17 cellular contexts compared by ENCODE assay signal in the genomic region with DNA sequence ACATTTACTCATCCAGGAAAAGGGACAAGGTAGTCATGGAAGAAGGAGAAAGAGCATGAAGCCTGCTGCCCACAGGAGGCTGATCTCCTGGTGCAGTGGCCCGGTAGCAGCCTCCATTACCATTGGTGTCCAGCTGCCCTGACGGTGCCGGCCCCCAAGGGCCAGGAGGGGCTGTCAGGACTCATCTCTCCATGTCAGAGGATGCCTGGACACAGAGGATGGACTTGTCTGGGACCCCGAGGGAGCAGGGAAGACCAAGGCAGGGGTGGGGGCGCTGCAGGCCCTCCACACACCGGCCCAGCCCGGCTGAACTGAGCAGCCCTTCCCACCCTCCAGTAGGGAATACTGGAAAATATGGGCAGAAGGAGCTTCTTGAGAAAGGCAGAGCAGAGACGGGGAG. TPM values are rescaled to one million over a fixed set of nuclear protein-coding genes. Genes with fewer than 3 reads are reported as not detected.
DNase-seq lines count a peak whose midpoint lies in the region; ATAC-seq and TF ChIP-seq lines count a peak whose summit lies in the region.
"Had no signal": no experiment of that assay in that cellular context is flagged by ENCODE, and none has a peak within 500 bp of the region (broad histone marks: within the 10 kb centered on the region; RNA-seq: fewer than 3 reads in every experiment).

No MANE protein-coding gene starts in this region.

- H3K27me3 Mint-ChIP-seq in natural killer cell treated with Interleukin-12 subunit alpha and Interleukin-12 subunit beta and Interleukin-15 and Interleukin-18, amount 100 ng/mL, for 72 hours = no peaks in the 10 kb centered on the region
- H3K27me3 Mint-ChIP-seq in natural killer cell (ENCODE audit: low read depth in 2 of 2) = no peaks in the 10 kb centered on the region
- peaks cover 0 to 22% (median 0%) of the 10 kb centered on the region in 5 donors for H3K27me3 Mint-ChIP-seq in naive thymus-derived CD4-positive, alpha-beta T cell
- H3K27me3 Mint-ChIP-seq: CD4-positive, alpha-beta memory T cell had no signal

- H3K27ac Mint-ChIP-seq in natural killer cell treated with Interleukin-12 subunit alpha and Interleukin-12 subunit beta and Interleukin-15 and Interleukin-18, amount 100 ng/mL, for 72 hours = no peak overlapping the region
- no peak overlapping the region for H3K27ac Mint-ChIP-seq in natural killer cell
- H3K27ac Mint-ChIP-seq in naive thymus-derived CD4-positive, alpha-beta T cell = no peak overlapping the region

- no peak for TF ChIP-seq CTCF in natural killer cell (IDR thresholded peaks at IDR 0.05)
- no peak for TF ChIP-seq CTCF in sigmoid colon (IDR thresholded peaks at IDR 0.05)
- no peak for TF ChIP-seq CTCF in mucosa of descending colon (IDR thresholded peaks at IDR 0.05)

- CTCF ChIA-PET in naive thymus-derived CD4-positive, alpha-beta T cell (lab: Charles Lee) = no interaction called here

- WGBS in sigmoid colon, 2 donors = 84 to 89% methylated on average over 8 of the region's 8 CpGs

- ATAC-seq in natural killer cell treated with Interleukin-12 subunit alpha and Interleukin-12 subunit beta and Interleukin-15 and Interleukin-18, amount 100 ng/mL, for 72 hours = peak; percentile 3 to 18
- ATAC-seq in natural killer cell = no peak
- peak; percentile 10 for ATAC-seq in naive thymus-derived CD4-positive, alpha-beta T cell
- ATAC-seq in mucosa of descending colon = no peak
- ATAC-seq: HCT116 had no signal

- no peaks in the 10 kb centered on the region for H3K9me3 ChIP-seq in naive thymus-derived CD4-positive, alpha-beta T cell (ENCODE audit: control insufficient read depth in 2 of 3, low read length in 3 of 3)
- H3K9me3 ChIP-seq in sigmoid colon = no peaks in the 10 kb centered on the region
- H3K9me3 ChIP-seq in mucosa of descending colon = no peaks in the 10 kb centered on the region

- H3K9me3 Mint-ChIP-seq in natural killer cell treated with Interleukin-12 subunit alpha and Interleukin-12 subunit beta and Interleukin-15 and Interleukin-18, amount 100 ng/mL, for 72 hours = no peaks in the 10 kb centered on the region
- H3K9me3 Mint-ChIP-seq in natural killer cell = peaks cover 2 to 3% of the 10 kb centered on the region in 2 donors
- peaks cover 0 to 11% (median 4%) of the 10 kb centered on the region in 11 donors for H3K9me3 Mint-ChIP-seq in naive thymus-derived CD4-positive, alpha-beta T cell

- no peaks in the 10 kb centered on the region for H3K27me3 ChIP-seq in naive thymus-derived CD4-positive, alpha-beta T cell (ENCODE audit: control insufficient read depth in 2 of 2, insufficient read depth in 2 of 2, low read length in 2 of 2)
- H3K27me3 ChIP-seq in sigmoid colon = no peaks in the 10 kb centered on the region

- H3K36me3 ChIP-seq in naive thymus-derived CD4-positive, alpha-beta T cell (ENCODE audit: control insufficient read depth in 2 of 3, insufficient read depth in 3 of 3, low read length in 3 of 3) = no peaks in the 10 kb centered on the region
- H3K36me3 ChIP-seq in sigmoid colon (no peaks in the 10 kb centered on the region), mucosa of descending colon (ENCODE audit: low read depth) (no peaks in the 10 kb centered on the region)

- POLR2A ChIA-PET in naive thymus-derived CD4-positive, alpha-beta T cell (lab: Charles Lee) = no interaction called here

- no peak overlapping the region for H3K4me3 ChIP-seq in naive thymus-derived CD4-positive, alpha-beta T cell (ENCODE audit: low read length)
- H3K4me3 ChIP-seq in sigmoid colon (no peak overlapping the region), mucosa of descending colon (no peak overlapping the region)

- TF ChIP-seq POLR2A in sigmoid colon (IDR thresholded peaks at IDR 0.05) = no peak

- intact Hi-C loops in natural killer cell (cut with micrococcal nuclease) = no loop called here
- intact Hi-C loops in naive thymus-derived CD4-positive, alpha-beta T cell (cut with micrococcal nuclease) = no loop called here
- intact Hi-C loops in sigmoid colon (cut with DNase I) = no loop called here
- intact Hi-C loops in mucosa of descending colon (cut with DNase I, micrococcal nuclease) = no loop called here

- H3K4me3 Mint-ChIP-seq in natural killer cell treated with Interleukin-12 subunit alpha and Interleukin-12 subunit beta and Interleukin-15 and Interleukin-18, amount 100 ng/mL, for 72 hours = no peak overlapping the region
- H3K4me3 Mint-ChIP-seq in natural killer cell = no peak overlapping the region
- no peak overlapping the region for H3K4me3 Mint-ChIP-seq in naive thymus-derived CD4-positive, alpha-beta T cell
- H3K4me3 Mint-ChIP-seq: CD4-positive, alpha-beta memory T cell had no signal

- no peak for DNase-seq in natural killer cell treated with Interleukin-12 subunit alpha and Interleukin-12 subunit beta and Interleukin-15 and Interleukin-18, amount 100 ng/mL, for 72 hours (ENCODE audit: low spot score)
- DNase-seq in natural killer cell (no peak), sigmoid colon (peak; percentile 40), SIG-M5 treated with dmso at 0.1 percent for 504 hours (lab: John Stamatoyannopoulos, UW; ENCODE audit: unreplicated experiment) (no peak), mucosa of descending colon (no peak)
- no peak for DNase-seq in naive thymus-derived CD4-positive, alpha-beta T cell
- DNase-seq: C1 segment of cervical spinal cord; Calu3; CD4-positive, alpha-beta memory T cell; COR-L47; DMS53; DMS79 treated with DMSO at 0.1 percent for 48 hours; GOT3 had no signal

- TF ChIP-seq EP300 in sigmoid colon (IDR thresholded peaks at IDR 0.05) = no peak

- H3K36me3 Mint-ChIP-seq in natural killer cell treated with Interleukin-12 subunit alpha and Interleukin-12 subunit beta and Interleukin-15 and Interleukin-18, amount 100 ng/mL, for 72 hours = no peaks in the 10 kb centered on the region
- no peaks in the 10 kb centered on the region for H3K36me3 Mint-ChIP-seq in natural killer cell
- no peaks in the 10 kb centered on the region for H3K36me3 Mint-ChIP-seq in naive thymus-derived CD4-positive, alpha-beta T cell
- H3K36me3 Mint-ChIP-seq: CD4-positive, alpha-beta memory T cell had no signal

- H3K4me1 Mint-ChIP-seq in natural killer cell treated with Interleukin-12 subunit alpha and Interleukin-12 subunit beta and Interleukin-15 and Interleukin-18, amount 100 ng/mL, for 72 hours (ENCODE audit: low read depth in 2 of 2) = no peaks in the 10 kb centered on the region
- H3K4me1 Mint-ChIP-seq in natural killer cell = no peaks in the 10 kb centered on the region
- no peaks in the 10 kb centered on the region for H3K4me1 Mint-ChIP-seq in naive thymus-derived CD4-positive, alpha-beta T cell
- H3K4me1 Mint-ChIP-seq: CD4-positive, alpha-beta memory T cell had no signal

- no peaks in the 10 kb centered on the region for H3K4me1 ChIP-seq in naive thymus-derived CD4-positive, alpha-beta T cell (ENCODE audit: control insufficient read depth in 2 of 2, insufficient read depth in 2 of 2, low read length in 2 of 2)
- H3K4me1 ChIP-seq in sigmoid colon (no peaks in the 10 kb centered on the region), mucosa of descending colon (ENCODE audit: low read depth) (no peaks in the 10 kb centered on the region)

- H3K27ac ChIP-seq in naive thymus-derived CD4-positive, alpha-beta T cell (ENCODE audit: low read depth, low read length) = no peak overlapping the region
- H3K27ac ChIP-seq in sigmoid colon = no peak overlapping the region

RNA-seq across cellular contexts. Expression of a gene that starts 52.2 kb away (rescaled TPM):
- total RNA-seq in natural killer cell treated with Interleukin-12 subunit alpha and Interleukin-12 subunit beta and Interleukin-15 and Interleukin-18, amount 100 ng/mL, for 72 hours = not detected
- total RNA-seq in natural killer cell (not detected), sigmoid colon (not detected), mucosa of descending colon (under 1 TPM in 2 of 3 donors, not detected in 1; 0.09 to 0.51 TPM)
- not detected for total RNA-seq in naive thymus-derived CD4-positive, alpha-beta T cell
- polyA plus RNA-seq in naive thymus-derived CD4-positive, alpha-beta T cell = not detected
- under 1 TPM in 1 of 3 donors, not detected in 2; 0.03 TPM for polyA plus RNA-seq in sigmoid colon
- total RNA-seq: A172; A673; Calu3; CD4-positive, alpha-beta memory T cell; G401 had no signal
- polyA plus RNA-seq: CD4-positive, alpha-beta memory T cell had no signal

Comparison
In these comparisons a context has a peak if more than half of its experiments do, and no peak if none do; other contexts are left out.
1. ATAC-seq: peak in natural killer cell treated with Interleukin-12 subunit alpha and Interleukin-12 subunit beta and Interleukin-15 and Interleukin-18, amount 100 ng/mL, for 72 hours (2 of 2) and naive thymus-derived CD4-positive, alpha-beta T cell (single experiment); none in natural killer cell (0 of 3) and mucosa of descending colon (single experiment).